Comparison of ENCODE assay signal across 27 cellular contexts in genomic region chr15:100924436-100924835, GRCh38. TPM values are rescaled to one million over a fixed set of nuclear protein-coding genes. Genes with fewer than 3 reads are reported as not detected.
DNase-seq lines count a peak whose midpoint lies in the region; ATAC-seq and TF ChIP-seq lines count a peak whose summit lies in the region.
"Had no signal": no experiment of that assay in that cellular context is flagged by ENCODE, and none has a peak within 500 bp of the region (broad histone marks: within the 10 kb centered on the region; RNA-seq: fewer than 3 reads in every experiment).

No MANE protein-coding gene starts in this region.

- no peak overlapping the region for H3K4me3 Mint-ChIP-seq in activated B cell treated with CpG ODN at 0.5 μM for 24 hours
- H3K4me3 Mint-ChIP-seq in type B pancreatic cell, result no peak overlapping the region
- H3K4me3 Mint-ChIP-seq in activated CD4-positive, alpha-beta memory T cell treated with anti-CD3 and anti-CD28 coated beads, Interleukin-2, amount 10 ng/mL, durations not matched to agents 7 days and 5 days, result no peak overlapping the region
- H3K4me3 Mint-ChIP-seq: CD4-positive, alpha-beta memory T cell had no signal

- peaks cover 73% of the 10 kb centered on the region for H3K79me2 ChIP-seq in Karpas-422 (ENCODE audit: low read length)

- DNase-seq in Karpas-422 (peak; percentile 44), activated B cell treated with CpG ODN at 0.5 μM for 24 hours (no peak), mesenteric fat pad (ENCODE audit: low spot score) (peak; percentile 69), type B pancreatic cell (ENCODE audit: extremely low spot score, unreplicated experiment) (peak; percentile 50), GM03348 (ENCODE audit: low spot score) (no peak)
- DNase-seq in activated CD4-positive, alpha-beta memory T cell treated with anti-CD3 and anti-CD28 coated beads, Interleukin-2, amount 10 ng/mL, durations not matched to agents 7 days and 5 days, result no peak
- DNase-seq: AML-193; CD4-positive, alpha-beta memory T cell; COR-L47; DMS53; GOT3; NCI-H1092; NCI-H1417 treated with DMSO at 0.1 percent for 48 hours; NCI-H187; NCI-H2081 treated with DMSO at 0.1 percent for 48 hours; NCI-H2171; NCI-H226; NCI-H510A; NCI-H69; SK-N-SH had no signal

- H3K4me1 ChIP-seq in Karpas-422 (ENCODE audit: low read length), result peaks cover 90% of the 10 kb centered on the region

- ATAC-seq in activated B cell treated with CpG ODN at 0.5 μM for 24 hours (ENCODE audit: low read depth) (no peak), HG03097 (IDR thresholded peaks at IDR 0.05; ENCODE audit: low FRiP score, unreplicated experiment) (no peak)
- ATAC-seq: A549, GM12878 had no signal

- H3K36me3 Mint-ChIP-seq in activated B cell treated with CpG ODN at 0.5 μM for 24 hours (ENCODE audit: low read depth) (peaks cover 33% of the 10 kb centered on the region), type B pancreatic cell (no peaks in the 10 kb centered on the region)
- no peaks in the 10 kb centered on the region for H3K36me3 Mint-ChIP-seq in activated CD4-positive, alpha-beta memory T cell treated with anti-CD3 and anti-CD28 coated beads, Interleukin-2, amount 10 ng/mL, durations not matched to agents 7 days and 5 days (ENCODE audit: low read depth)
- H3K36me3 Mint-ChIP-seq: CD4-positive, alpha-beta memory T cell had no signal

- peak overlapping the region; percentile 89 for H3K4me2 ChIP-seq in Karpas-422 (ENCODE audit: low read depth, low read length, poor library complexity, severe bottlenecking)
- H3K4me2 ChIP-seq: A549, SK-N-SH had no signal

- H3K9me2 ChIP-seq in Karpas-422 (replicated peaks; ENCODE audit: insufficient read depth, low read length), result no peaks in the 10 kb centered on the region
- H3K9me2 ChIP-seq: SK-N-SH had no signal

- no peak overlapping the region for H3K9ac ChIP-seq in Karpas-422 (ENCODE audit: low read length)
- H3K9ac ChIP-seq: BLaER1 treated with 17β-estradiol and CSF1 and Interleukin-3, amounts not matched to agents 10 nM and 100 nM; SK-N-SH had no signal

- H3K27ac ChIP-seq in Karpas-422 (ENCODE audit: low read length), result peak overlapping the region; percentile 98
- H3K27ac ChIP-seq: A549; BLaER1 treated with 17β-estradiol and CSF1 and Interleukin-3, amounts not matched to agents 10 nM and 100 nM; HL-60 had no signal

- peaks cover 70% of the 10 kb centered on the region for H3K36me3 ChIP-seq in Karpas-422 (ENCODE audit: insufficient read depth, low read length)

- intact Hi-C loops in activated B cell treated with CpG ODN at 0.5 μM for 24 hours (cut with micrococcal nuclease), result loop anchor here (5.0 to 10.0 kb wide), 3 partner anchors 33 to 1420 kb away; no protein-coding TSS in a partner anchor

- POLR2A ChIA-PET in activated B cell treated with CpG ODN at 0.5 μM for 24 hours (lab: Charles Lee), result no interaction called here
- POLR2A ChIA-PET in activated CD4-positive, alpha-beta memory T cell treated with anti-CD3 and anti-CD28 coated beads, Interleukin-2, amount 10 ng/mL, durations not matched to agents 7 days and 5 days (lab: Charles Lee), result no interaction called here

- H3K4me3 ChIP-seq in Karpas-422 (ENCODE audit: low read length), result no peak overlapping the region
- H3K4me3 ChIP-seq: A549; BLaER1 treated with 17β-estradiol and CSF1 and Interleukin-3, amounts not matched to agents 10 nM and 100 nM; HAP-1 had no signal

- H3K9me3 ChIP-seq in Karpas-422 (ENCODE audit: low read length), result no peaks in the 10 kb centered on the region
- H3K9me3 ChIP-seq: A549; BLaER1 treated with 17β-estradiol and CSF1 and Interleukin-3, amounts not matched to agents 10 nM and 100 nM; HAP-1; SK-N-SH had no signal

- H3K27ac Mint-ChIP-seq in activated B cell treated with CpG ODN at 0.5 μM for 24 hours, result peak overlapping the region; percentile 31
- H3K27ac Mint-ChIP-seq in type B pancreatic cell, result no peak overlapping the region
- no peak overlapping the region for H3K27ac Mint-ChIP-seq in activated CD4-positive, alpha-beta memory T cell treated with anti-CD3 and anti-CD28 coated beads, Interleukin-2, amount 10 ng/mL, durations not matched to agents 7 days and 5 days

- no peaks in the 10 kb centered on the region for H3K27me3 ChIP-seq in Karpas-422 (ENCODE audit: low read length)

- no peak for TF ChIP-seq CTCF in activated B cell treated with CpG ODN at 0.5 μM for 24 hours (IDR thresholded peaks at IDR 0.05)
- no peak for TF ChIP-seq CTCF in type B pancreatic cell (conservative IDR thresholded peaks at IDR 0.05)

- peaks cover 27% of the 10 kb centered on the region for H4K20me1 ChIP-seq in Karpas-422 (ENCODE audit: insufficient read depth, low read depth, low read length)

- H3K4me1 Mint-ChIP-seq in activated B cell treated with CpG ODN at 0.5 μM for 24 hours (peaks cover 76% of the 10 kb centered on the region), type B pancreatic cell (ENCODE audit: unreplicated experiment) (peaks cover 9% of the 10 kb centered on the region)
- H3K4me1 Mint-ChIP-seq in activated CD4-positive, alpha-beta memory T cell treated with anti-CD3 and anti-CD28 coated beads, Interleukin-2, amount 10 ng/mL, durations not matched to agents 7 days and 5 days, result peaks cover 18% of the 10 kb centered on the region

- CTCF ChIA-PET in activated B cell treated with CpG ODN at 0.5 μM for 24 hours (lab: Charles Lee), result interaction anchor here (0.9 to 15.6 kb wide), 2 partner anchors 9 to 81 kb away, joined by 3 to 543 read pairs; no protein-coding TSS in a partner anchor
- CTCF ChIA-PET in activated CD4-positive, alpha-beta memory T cell treated with anti-CD3 and anti-CD28 coated beads, Interleukin-2, amount 10 ng/mL, durations not matched to agents 7 days and 5 days (lab: Charles Lee), result interaction anchor here (0.8 to 2.0 kb wide), 3 partner anchors 84 to 358 kb away, joined by 3 to 5 read pairs (median 4); no protein-coding TSS in a partner anchor

- H3K27me3 Mint-ChIP-seq in activated B cell treated with CpG ODN at 0.5 μM for 24 hours, result no peaks in the 10 kb centered on the region
- H3K27me3 Mint-ChIP-seq in type B pancreatic cell, result peaks cover 67% of the 10 kb centered on the region
- peaks cover 37% of the 10 kb centered on the region for H3K27me3 Mint-ChIP-seq in activated CD4-positive, alpha-beta memory T cell treated with anti-CD3 and anti-CD28 coated beads, Interleukin-2, amount 10 ng/mL, durations not matched to agents 7 days and 5 days
- H3K27me3 Mint-ChIP-seq: IgD-negative memory B cell had no signal

- H2AFZ ChIP-seq in Karpas-422 (ENCODE audit: low read length), result no peak overlapping the region

- H3K9me3 Mint-ChIP-seq in activated B cell treated with CpG ODN at 0.5 μM for 24 hours (no peaks in the 10 kb centered on the region), type B pancreatic cell (peaks cover 6% of the 10 kb centered on the region)
- no peaks in the 10 kb centered on the region for H3K9me3 Mint-ChIP-seq in activated CD4-positive, alpha-beta memory T cell treated with anti-CD3 and anti-CD28 coated beads, Interleukin-2, amount 10 ng/mL, durations not matched to agents 7 days and 5 days
- H3K9me3 Mint-ChIP-seq: CD4-positive, alpha-beta memory T cell; IgD-negative memory B cell had no signal

RNA-seq across cellular contexts. Expression of gene LRRK1, which starts 5.3 kb away (rescaled TPM):
- total RNA-seq in Karpas-422 (2014; rRNA removed; shearing (Covaris generic); ENCODE audit: low replicate concordance), result 46.6 and 87.3 TPM in 2 replicates
- total RNA-seq in activated B cell treated with CpG ODN at 0.5 μM for 24 hours (35.9 and 43.5 TPM in 2 replicates), mesenteric fat pad (23.5 TPM), type B pancreatic cell (ENCODE audit: low replicate concordance) (2.0 and 4.1 TPM in 2 replicates)
- 1 to 10 TPM; 1.0 to 1.1 TPM for total RNA-seq in activated CD4-positive, alpha-beta memory T cell treated with anti-CD3 and anti-CD28 coated beads, Interleukin-2, amount 10 ng/mL, durations not matched to agents 7 days and 5 days

RNA-seq across cellular contexts. Expression of gene ALDH1A3, which starts 44.8 kb away (rescaled TPM):
- total RNA-seq in Karpas-422 (2014; rRNA removed; shearing (Covaris generic); ENCODE audit: low replicate concordance), result not detected in 2 replicates
- total RNA-seq in activated B cell treated with CpG ODN at 0.5 μM for 24 hours (not detected in 2 replicates), mesenteric fat pad (194 TPM), type B pancreatic cell (ENCODE audit: low replicate concordance) (13.0 and 14.4 TPM in 2 replicates)
- total RNA-seq in activated CD4-positive, alpha-beta memory T cell treated with anti-CD3 and anti-CD28 coated beads, Interleukin-2, amount 10 ng/mL, durations not matched to agents 7 days and 5 days, result not detected
- total RNA-seq: CD4-positive, alpha-beta memory T cell had no signal

Comparison
In these comparisons a context has a peak if more than half of its experiments do, and no peak if none do; other contexts are left out.
1. DNase-seq: peak in Karpas-422 (single experiment), mesenteric fat pad (single experiment) and type B pancreatic cell (single experiment); none in activated B cell treated with CpG ODN at 0.5 μM for 24 hours (single experiment), activated CD4-positive, alpha-beta memory T cell treated with anti-CD3 and anti-CD28 coated beads, Interleukin-2, amount 10 ng/mL, durations not matched to agents 7 days and 5 days (single experiment) and GM03348 (single experiment).
2. RNA of gene ALDH1A3, which starts 44.8 kb away (total RNA-seq): 194 TPM in mesenteric fat pad (single experiment) and 13.0 to 14.4 TPM in type B pancreatic cell; not detected in Karpas-422, not detected in activated B cell treated with CpG ODN at 0.5 μM for 24 hours and not detected in activated CD4-positive, alpha-beta memory T cell treated with anti-CD3 and anti-CD28 coated beads, Interleukin-2, amount 10 ng/mL, durations not matched to agents 7 days and 5 days; every median in the first group is over 10 times any median in the second.